11 cellular contexts compared by ENCODE assay signal in the genomic region with DNA sequence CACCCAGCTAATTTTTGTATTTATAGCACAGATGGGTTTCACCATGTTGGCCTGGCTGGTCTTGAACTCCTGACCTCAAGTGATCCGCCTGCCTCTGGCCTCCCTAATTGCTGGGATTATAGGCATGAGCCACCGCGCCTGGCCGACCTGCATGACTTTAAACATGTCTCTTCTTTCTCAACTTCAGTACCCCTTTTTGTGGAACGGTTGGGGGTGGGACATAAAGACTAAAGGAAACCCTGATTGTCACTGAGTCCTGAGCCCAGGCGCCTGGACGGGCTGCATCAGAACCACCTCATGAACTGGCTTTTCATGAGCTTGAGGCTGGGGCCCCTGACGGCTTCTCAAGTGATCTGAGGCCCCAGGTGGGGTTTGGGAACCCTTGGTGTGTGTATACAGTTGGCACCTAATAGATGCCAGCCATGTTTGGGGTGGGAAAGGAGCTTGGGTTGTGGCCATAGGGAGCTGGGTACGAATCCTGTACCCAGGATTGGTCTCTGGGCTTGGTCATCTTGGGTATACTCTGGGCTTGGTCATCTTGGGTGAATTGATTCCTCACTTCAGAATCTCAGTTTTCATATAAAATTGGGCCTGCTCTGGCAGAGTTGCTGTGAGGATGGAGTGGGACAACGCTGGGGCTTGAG. TPM values are rescaled to one million over a fixed set of nuclear protein-coding genes. Genes with fewer than 3 reads are reported as not detected.
DNase-seq lines count a peak whose midpoint lies in the region; ATAC-seq and TF ChIP-seq lines count a peak whose summit lies in the region.
"Had no signal": no experiment of that assay in that cellular context is flagged by ENCODE, and none has a peak within 500 bp of the region (broad histone marks: within the 10 kb centered on the region; RNA-seq: fewer than 3 reads in every experiment).

No MANE protein-coding gene starts in this region.

- no peak for TF ChIP-seq CTCF in OCI-LY7 (conservative IDR thresholded peaks at IDR 0.05; ENCODE audit: low read length)
- no peak for TF ChIP-seq CTCF in endodermal cell (conservative IDR thresholded peaks at IDR 0.05)
- TF ChIP-seq CTCF in WERI-Rb-1 (IDR thresholded peaks at IDR 0.05; ENCODE audit: low read depth, low read length) = no peak
- no peak for TF ChIP-seq CTCF in ascending aorta (IDR thresholded peaks at IDR 0.05)

- peak overlapping the region; percentile 98 for H3K4me2 ChIP-seq in OCI-LY7 (ENCODE audit: low read length)

- no peak overlapping the region for H2AFZ ChIP-seq in OCI-LY7 (ENCODE audit: low read length)

- H3K9me2 ChIP-seq in OCI-LY7 (ENCODE audit: insufficient read depth, low read length) = no peaks in the 10 kb centered on the region

- H3K4me3 Mint-ChIP-seq in activated CD4-positive, alpha-beta T cell treated with anti-CD3 and anti-CD28 coated beads for 36 hours = peak overlapping the region; percentile 88
- peak overlapping the region; percentile 74 for H3K4me3 Mint-ChIP-seq in endodermal cell
- peak overlapping the region; percentile 76 for H3K4me3 Mint-ChIP-seq in stimulated activated effector memory CD8-positive, alpha-beta T cell treated with anti-CD3 and anti-CD28 coated beads, Interleukin-12 subunit alpha, Interleukin-12 subunit beta, amount 100 ng/mL, for 72 hours

- H3K9me3 ChIP-seq in OCI-LY7 (ENCODE audit: low read length) = no peaks in the 10 kb centered on the region
- H3K9me3 ChIP-seq in endodermal cell (ENCODE audit: control insufficient read depth, low read length) = no peaks in the 10 kb centered on the region
- no peaks in the 10 kb centered on the region for H3K9me3 ChIP-seq in WERI-Rb-1 (ENCODE audit: severe bottlenecking)
- no peaks in the 10 kb centered on the region for H3K9me3 ChIP-seq in ascending aorta

- H3K36me3 ChIP-seq in OCI-LY7 (ENCODE audit: insufficient read depth, low read length) = peaks cover 28% of the 10 kb centered on the region
- H3K36me3 ChIP-seq in endodermal cell (ENCODE audit: control insufficient read depth, insufficient read depth, low read length) = peaks cover 10% of the 10 kb centered on the region
- H3K36me3 ChIP-seq in WERI-Rb-1 = no peaks in the 10 kb centered on the region
- H3K36me3 ChIP-seq in ascending aorta = peaks cover 22 to 32% of the 10 kb centered on the region in 2 donors

- peaks cover 31% of the 10 kb centered on the region for H3K79me2 ChIP-seq in OCI-LY7 (ENCODE audit: insufficient read depth, low read depth, low read length)

- H4K20me1 ChIP-seq in OCI-LY7 (ENCODE audit: insufficient read depth, low read length) = peaks cover 9% of the 10 kb centered on the region

- H3K9ac ChIP-seq in endodermal cell (ENCODE audit: extremely low read depth, low read length, poor library complexity, severe bottlenecking) = no peak overlapping the region

- H3K27me3 ChIP-seq in endodermal cell (ENCODE audit: control insufficient read depth, insufficient read depth, low read length, poor library complexity, severe bottlenecking) (no peaks in the 10 kb centered on the region), WERI-Rb-1 (ENCODE audit: insufficient read depth, low read depth, severe bottlenecking) (no peaks in the 10 kb centered on the region), ascending aorta (no peaks in the 10 kb centered on the region)

- peaks cover 56% of the 10 kb centered on the region for H3K36me3 Mint-ChIP-seq in activated CD4-positive, alpha-beta T cell treated with anti-CD3 and anti-CD28 coated beads for 36 hours (ENCODE audit: low read depth)
- H3K36me3 Mint-ChIP-seq in endodermal cell (ENCODE audit: low read depth) = peaks cover 10% of the 10 kb centered on the region
- H3K36me3 Mint-ChIP-seq in stimulated activated effector memory CD8-positive, alpha-beta T cell treated with anti-CD3 and anti-CD28 coated beads, Interleukin-12 subunit alpha, Interleukin-12 subunit beta, amount 100 ng/mL, for 72 hours = peaks cover 81% of the 10 kb centered on the region

- CTCF ChIA-PET in activated CD4-positive, alpha-beta T cell treated with anti-CD3 and anti-CD28 coated beads for 36 hours (lab: Charles Lee) = interaction anchor here (1.0 to 12.6 kb wide), 9 partner anchors 12 to 117 kb away, joined by 3 to 131 read pairs (median 5); a partner anchor contains a TSS
- CTCF ChIA-PET in OCI-LY7 (lab: Charles Lee; ENCODE audit: unreplicated experiment) = interaction anchor here (0.7 to 1.5 kb wide), 4 partner anchors 25 to 87 kb away, joined by 5 to 17 read pairs (median 5); no protein-coding TSS in a partner anchor

- H3K4me1 ChIP-seq in OCI-LY7 (ENCODE audit: insufficient read depth, low read length, poor library complexity, severe bottlenecking) = peaks cover 66% of the 10 kb centered on the region
- H3K4me1 ChIP-seq in endodermal cell (ENCODE audit: control insufficient read depth, insufficient read depth, low read length) = no peaks in the 10 kb centered on the region
- H3K4me1 ChIP-seq in ascending aorta = peaks cover 14 to 15% of the 10 kb centered on the region in 2 donors

- peak overlapping the region; percentile 94 for H3K27ac Mint-ChIP-seq in activated CD4-positive, alpha-beta T cell treated with anti-CD3 and anti-CD28 coated beads for 36 hours
- no peak overlapping the region for H3K27ac Mint-ChIP-seq in endodermal cell
- peak overlapping the region; percentile 93 for H3K27ac Mint-ChIP-seq in stimulated activated effector memory CD8-positive, alpha-beta T cell treated with anti-CD3 and anti-CD28 coated beads, Interleukin-12 subunit alpha, Interleukin-12 subunit beta, amount 100 ng/mL, for 72 hours

- H3K27ac ChIP-seq in OCI-LY7 (ENCODE audit: low read depth, low read length, poor library complexity, severe bottlenecking) (peak overlapping the region; percentile 87), endodermal cell (ENCODE audit: low read depth, low read length) (no peak overlapping the region), WERI-Rb-1 (no peak overlapping the region), ascending aorta (peak overlapping the region in 1 of 2 donors; percentile 2)

- WGBS in endodermal cell (ENCODE audit: insufficient coverage in 1 of 2, insufficient read length in 1 of 2), 2 experiments = 91 to 98% methylated on average over 9 to 10 of the region's 10 CpGs

- intact Hi-C loops in activated CD4-positive, alpha-beta T cell treated with anti-CD3 and anti-CD28 coated beads for 36 hours (cut with DNase I, micrococcal nuclease) = loop anchor here (1.0 to 5.0 kb wide), 12 partner anchors 18 to 724 kb away; a partner anchor contains a TSS
- intact Hi-C loops in OCI-LY7 (cut with micrococcal nuclease; ENCODE audit: unreplicated experiment) = loop anchor here (5.0 kb wide), 1 partner anchor 426 kb away; no protein-coding TSS in a partner anchor
- intact Hi-C loops in ascending aorta (cut with DNase I) = loop anchor here (10.0 kb wide), 1 partner anchor 776 kb away; a partner anchor contains a TSS

- DNase-seq in activated CD4-positive, alpha-beta T cell treated with anti-CD3 and anti-CD28 coated beads for 36 hours = peak; percentile 46
- DNase-seq in activated CD4-positive, alpha-beta T cell treated with anti-CD3 and anti-CD28 coated beads, Interleukin-2, amount 50 U/mL, for 4 hours = no peak
- DNase-seq in OCI-LY7 (ENCODE audit: low spot score) (no peak), endodermal cell (peak; percentile 32), WERI-Rb-1 (no peak), ascending aorta (ENCODE audit: low spot score in 2 of 2) (no peak)
- DNase-seq in stimulated activated effector memory CD8-positive, alpha-beta T cell treated with anti-CD3 and anti-CD28 coated beads, Interleukin-12 subunit alpha, Interleukin-12 subunit beta, amount 100 ng/mL, for 72 hours (ENCODE audit: low spot score in 2 of 2) = no peak

- POLR2A ChIA-PET in activated CD4-positive, alpha-beta T cell treated with anti-CD3 and anti-CD28 coated beads for 36 hours (lab: Charles Lee) = interaction anchor here (0.6 to 4.8 kb wide), 8 partner anchors 9 to 69 kb away, joined by 3 to 85 read pairs (median 12); a partner anchor contains a TSS
- POLR2A ChIA-PET in OCI-LY7 (lab: Charles Lee) = interaction anchor here (0.6 to 2.6 kb wide), 9 partner anchors 18 to 260 kb away, joined by 3 to 10 read pairs (median 4); a partner anchor contains a TSS

- H3K27me3 Mint-ChIP-seq in activated CD4-positive, alpha-beta T cell treated with anti-CD3 and anti-CD28 coated beads for 36 hours = no peaks in the 10 kb centered on the region
- H3K27me3 Mint-ChIP-seq in endodermal cell (ENCODE audit: insufficient read depth) = peaks cover 7% of the 10 kb centered on the region

- BruUV-seq in OCI-LY7 (replicated peaks; lab: Mats Ljungman, UMichigan) = no TSS peak

- H3K4me3 ChIP-seq in OCI-LY7 (ENCODE audit: low read depth, low read length, poor library complexity, severe bottlenecking) = peak overlapping the region; percentile 77
- H3K4me3 ChIP-seq in endodermal cell (ENCODE audit: low read length) = no peak overlapping the region
- H3K4me3 ChIP-seq in WERI-Rb-1 (ENCODE audit: low read depth, low read length) = no peak overlapping the region
- no peak overlapping the region for H3K4me3 ChIP-seq in ascending aorta

- no peak for ATAC-seq in activated CD4-positive, alpha-beta T cell treated with anti-CD3 and anti-CD28 coated beads for 36 hours
- ATAC-seq in stimulated activated effector memory CD8-positive, alpha-beta T cell treated with anti-CD3 and anti-CD28 coated beads, Interleukin-12 subunit alpha, Interleukin-12 subunit beta, amount 100 ng/mL, for 72 hours = no peak
- ATAC-seq in HG03342 (IDR thresholded peaks at IDR 0.05; ENCODE audit: unreplicated experiment) = no peak

- H3K9me3 Mint-ChIP-seq in activated CD4-positive, alpha-beta T cell treated with anti-CD3 and anti-CD28 coated beads for 36 hours (ENCODE audit: low read depth) = no peaks in the 10 kb centered on the region
- no peaks in the 10 kb centered on the region for H3K9me3 Mint-ChIP-seq in endodermal cell
- H3K9me3 Mint-ChIP-seq in stimulated activated effector memory CD8-positive, alpha-beta T cell treated with anti-CD3 and anti-CD28 coated beads, Interleukin-12 subunit alpha, Interleukin-12 subunit beta, amount 100 ng/mL, for 72 hours = no peaks in the 10 kb centered on the region

- peaks cover 61% of the 10 kb centered on the region for H3K4me1 Mint-ChIP-seq in activated CD4-positive, alpha-beta T cell treated with anti-CD3 and anti-CD28 coated beads for 36 hours
- H3K4me1 Mint-ChIP-seq in endodermal cell = peaks cover 14% of the 10 kb centered on the region
- H3K4me1 Mint-ChIP-seq in stimulated activated effector memory CD8-positive, alpha-beta T cell treated with anti-CD3 and anti-CD28 coated beads, Interleukin-12 subunit alpha, Interleukin-12 subunit beta, amount 100 ng/mL, for 72 hours = peaks cover 72% of the 10 kb centered on the region

RNA-seq across cellular contexts. Expression of a gene that starts 2.2 kb away (rescaled TPM):
- total RNA-seq in activated CD4-positive, alpha-beta T cell treated with anti-CD3 and anti-CD28 coated beads for 36 hours = 100 to 1,000 TPM; 110 to 141 TPM
- total RNA-seq in OCI-LY7 (2014; rRNA removed; shearing (Covaris generic)) = 43.4 and 46.2 TPM in 2 replicates
- 99.4 and 102 TPM in 2 replicates for total RNA-seq in OCI-LY7 (2022)
- 10 to 100 TPM; 51.6 to 66.8 TPM for total RNA-seq in endodermal cell
- polyA plus RNA-seq in endodermal cell (2013, experiment 1 of 2) = 31.2 TPM
- polyA plus RNA-seq in endodermal cell (2013, experiment 2 of 2) = 29.2 TPM
- 20.6 TPM for total RNA-seq in ascending aorta

RNA-seq across cellular contexts. Expression of a gene that starts 17.9 kb away (rescaled TPM):
- 10 to 100 TPM; 12.3 to 13.0 TPM for total RNA-seq in activated CD4-positive, alpha-beta T cell treated with anti-CD3 and anti-CD28 coated beads for 36 hours
- 7.0 and 13.6 TPM in 2 replicates for total RNA-seq in OCI-LY7 (2014; rRNA removed; shearing (Covaris generic))
- total RNA-seq in OCI-LY7 (2022) = 12.5 and 12.8 TPM in 2 replicates
- 1 to 10 TPM; 4.7 to 8.0 TPM for total RNA-seq in endodermal cell
- polyA plus RNA-seq in endodermal cell (2013, experiment 1 of 2) = 8.2 TPM
- 8.7 TPM for polyA plus RNA-seq in endodermal cell (2013, experiment 2 of 2)
- 18.1 TPM for total RNA-seq in ascending aorta

RNA-seq across cellular contexts. Expression of a gene that starts 19.3 kb away (rescaled TPM):
- 1 to 10 TPM; 3.4 to 4.9 TPM for total RNA-seq in activated CD4-positive, alpha-beta T cell treated with anti-CD3 and anti-CD28 coated beads for 36 hours
- total RNA-seq in OCI-LY7 (2014; rRNA removed; shearing (Covaris generic)) = 1.2 TPM in 1 of 2 replicates, not detected in the other
- total RNA-seq in OCI-LY7 (2022) (3.0 and 3.8 TPM in 2 replicates), endodermal cell (1 to 10 TPM in 1 of 2 donors, under 1 TPM in 1; 0.95 to 2.9 TPM), ascending aorta (not detected)
- 0.75 TPM for polyA plus RNA-seq in endodermal cell (2013, experiment 1 of 2)
- polyA plus RNA-seq in endodermal cell (2013, experiment 2 of 2) = 0.46 TPM

RNA-seq across cellular contexts. Expression of a gene that starts 28.2 kb away (rescaled TPM):
- total RNA-seq in activated CD4-positive, alpha-beta T cell treated with anti-CD3 and anti-CD28 coated beads for 36 hours = not detected
- total RNA-seq in OCI-LY7 (2014; rRNA removed; shearing (Covaris generic)) = not detected in 2 replicates
- not detected in 2 replicates for total RNA-seq in OCI-LY7 (2022)
- total RNA-seq in endodermal cell = not detected
- polyA plus RNA-seq in endodermal cell (2013, experiment 1 of 2) = not detected
- not detected for polyA plus RNA-seq in endodermal cell (2013, experiment 2 of 2)
- not detected for total RNA-seq in ascending aorta
- total RNA-seq: kidney, M059J, ureter had no signal

RNA-seq across cellular contexts. Expression of a gene that starts 44.5 kb away (rescaled TPM):
- total RNA-seq in activated CD4-positive, alpha-beta T cell treated with anti-CD3 and anti-CD28 coated beads for 36 hours = under 1 TPM in 1 of 2 experiments, not detected in 1; 0.14 TPM
- total RNA-seq in OCI-LY7 (2014; rRNA removed; shearing (Covaris generic)) = 0.05 and 0.35 TPM in 2 replicates
- 0.46 and 0.63 TPM in 2 replicates for total RNA-seq in OCI-LY7 (2022)
- total RNA-seq in endodermal cell = not detected
- not detected for polyA plus RNA-seq in endodermal cell (2013, experiment 1 of 2)
- not detected for polyA plus RNA-seq in endodermal cell (2013, experiment 2 of 2)
- not detected for total RNA-seq in ascending aorta
- total RNA-seq: ureter had no signal

Comparison
In these comparisons a context has a peak if more than half of its experiments do, and no peak if none do; other contexts are left out.
1. DNase-seq: peak in activated CD4-positive, alpha-beta T cell treated with anti-CD3 and anti-CD28 coated beads for 36 hours (single experiment) and endodermal cell (single experiment); none in activated CD4-positive, alpha-beta T cell treated with anti-CD3 and anti-CD28 coated beads, Interleukin-2, amount 50 U/mL, for 4 hours (0 of 2), OCI-LY7 (single experiment), stimulated activated effector memory CD8-positive, alpha-beta T cell treated with anti-CD3 and anti-CD28 coated beads, Interleukin-12 subunit alpha, Interleukin-12 subunit beta, amount 100 ng/mL, for 72 hours (0 of 2), WERI-Rb-1 (single experiment) and ascending aorta (0 of 2).
2. Peak in every context shown above with its lines, with median percentiles within 50 percentile points of each other: H3K4me3 Mint-ChIP-seq.